In genomic region chr1:237811633-237812032, GRCh38 we compare ENCODE assay signal across 27 cellular contexts.
"Had no signal": no experiment of that assay in that cellular context is flagged by ENCODE, and none has a peak within 500 bp of the region (broad histone marks: within the 10 kb centered on the region; RNA-seq: fewer than 3 reads in every experiment).

No MANE protein-coding gene starts in this region.

- H3K9me3 ChIP-seq: heart left ventricle, neutrophil, psoas muscle, right atrium auricular region, sigmoid colon, spleen, suprapubic skin, thoracic aorta, tibial artery, upper lobe of right lung had no signal

- H3K27ac ChIP-seq: neural progenitor cell, neutrophil, parathyroid adenoma, psoas muscle, sigmoid colon, spleen, suprapubic skin, thoracic aorta, tibial artery, upper lobe of right lung had no signal

- H3K4me3 Mint-ChIP-seq: mesothelial cell of epicardium; naive B cell; nephron; neural progenitor cell; stimulated activated effector memory CD8-positive, alpha-beta T cell treated with anti-CD3 and anti-CD28 coated beads, Interleukin-12 subunit alpha, Interleukin-12 subunit beta, amount 100 ng/mL, for 72 hours; stimulated activated naive CD8-positive, alpha-beta T cell treated with anti-CD3 and anti-CD28 coated beads, Interleukin-15, Interleukin-2, amounts not matched to agents 100 ng/mL and 50 ng/mL, for 24 hours had no signal

- H3K9me3 Mint-ChIP-seq: mesothelial cell of epicardium; naive B cell; nephron; neural progenitor cell; stimulated activated effector memory CD8-positive, alpha-beta T cell treated with anti-CD3 and anti-CD28 coated beads, Interleukin-12 subunit alpha, Interleukin-12 subunit beta, amount 100 ng/mL, for 72 hours; stimulated activated naive CD8-positive, alpha-beta T cell treated with anti-CD3 and anti-CD28 coated beads, Interleukin-15, Interleukin-2, amounts not matched to agents 100 ng/mL and 50 ng/mL, for 24 hours had no signal

- H3K36me3 Mint-ChIP-seq: mesothelial cell of epicardium; naive B cell; neural progenitor cell; stimulated activated effector memory CD8-positive, alpha-beta T cell treated with anti-CD3 and anti-CD28 coated beads, Interleukin-12 subunit alpha, Interleukin-12 subunit beta, amount 100 ng/mL, for 72 hours had no signal

- ATAC-seq: left lobe of liver; psoas muscle; stimulated activated effector memory CD8-positive, alpha-beta T cell treated with anti-CD3 and anti-CD28 coated beads, Interleukin-12 subunit alpha, Interleukin-12 subunit beta, amount 100 ng/mL, for 72 hours; upper lobe of right lung had no signal

- H3K36me3 ChIP-seq: neural progenitor cell, neutrophil, spleen, suprapubic skin, thoracic aorta had no signal

- H3K4me1 Mint-ChIP-seq: mesothelial cell of epicardium; naive B cell; nephron; neural progenitor cell; stimulated activated effector memory CD8-positive, alpha-beta T cell treated with anti-CD3 and anti-CD28 coated beads, Interleukin-12 subunit alpha, Interleukin-12 subunit beta, amount 100 ng/mL, for 72 hours had no signal

- H3K4me1 ChIP-seq: neural progenitor cell, parathyroid adenoma, psoas muscle, right atrium auricular region, sigmoid colon, spleen, suprapubic skin, upper lobe of right lung had no signal

- H3K27me3 ChIP-seq: heart left ventricle, neural progenitor cell, neutrophil, right atrium auricular region, sigmoid colon, suprapubic skin, tibial artery, upper lobe of right lung had no signal

- H3K4me3 ChIP-seq: heart left ventricle, lung, neural progenitor cell, psoas muscle, right atrium auricular region, sigmoid colon, spleen, suprapubic skin, thoracic aorta, tibial artery, upper lobe of right lung had no signal

- DNase-seq: heart left ventricle; hypothalamus; islet precursor cell; mesendoderm; naive B cell; occipital lobe; psoas muscle; sigmoid colon; small intestine; spleen; stimulated activated CD4-positive, alpha-beta T cell treated with anti-CD3 and anti-CD28 coated beads, Interleukin-4, amount 100 ng/mL, for 24 hours; stimulated activated naive CD4-positive, alpha-beta T cell; tibial artery; trophoblast cell; upper lobe of right lung had no signal

- H3K27ac Mint-ChIP-seq: mesothelial cell of epicardium; nephron; neural progenitor cell; stimulated activated effector memory CD8-positive, alpha-beta T cell treated with anti-CD3 and anti-CD28 coated beads, Interleukin-12 subunit alpha, Interleukin-12 subunit beta, amount 100 ng/mL, for 72 hours; stimulated activated naive CD8-positive, alpha-beta T cell treated with anti-CD3 and anti-CD28 coated beads, Interleukin-15, Interleukin-2, amounts not matched to agents 100 ng/mL and 50 ng/mL, for 24 hours had no signal
